22 cellular contexts compared by ENCODE assay signal in genomic region chr6:79669766-79670165, GRCh38. TPM values are rescaled to one million over a fixed set of nuclear protein-coding genes. Genes with fewer than 3 reads are reported as not detected.
DNase-seq lines count a peak whose midpoint lies in the region; ATAC-seq, FAIRE-seq and TF ChIP-seq lines count a peak whose summit lies in the region.
"Had no signal": no experiment of that assay in that cellular context is flagged by ENCODE, and none has a peak within 500 bp of the region (broad histone marks: within the 10 kb centered on the region; RNA-seq: fewer than 3 reads in every experiment).

No MANE protein-coding gene starts in this region.

- H3K9me3 Mint-ChIP-seq in Calu3 (ENCODE audit: low read depth, unreplicated experiment) = no peaks in the 10 kb centered on the region
- H3K9me3 Mint-ChIP-seq in naive thymus-derived CD8-positive, alpha-beta T cell = no peaks in the 10 kb centered on the region
- H3K9me3 Mint-ChIP-seq: CD14-positive monocyte had no signal

- H3K4me3 ChIP-seq in HepG2 (replicated peaks in 1 of 3; ENCODE audit: insufficient read depth in 1 of 3, low read depth in 2 of 3, low read length in 3 of 3) = no peak overlapping the region
- no peak overlapping the region for H3K4me3 ChIP-seq in transverse colon
- H3K4me3 ChIP-seq: A549, Peyer's patch, SJSA1 had no signal

- H3K4me3 Mint-ChIP-seq in Calu3 (ENCODE audit: low read depth, unreplicated experiment) = no peak overlapping the region
- peak overlapping the region in 4 of 10 donors; percentile 7 to 54 (median 46) for H3K4me3 Mint-ChIP-seq in naive thymus-derived CD8-positive, alpha-beta T cell
- H3K4me3 Mint-ChIP-seq: B cell, CD14-positive monocyte had no signal

- H3K79me2 ChIP-seq in HepG2 (ENCODE audit: insufficient read depth, low read length) = peaks cover 9% of the 10 kb centered on the region

- no TSS peak for BruUV-seq in Calu3 (replicated peaks; lab: Mats Ljungman, UMichigan)
- no TSS peak for BruUV-seq in HepG2 (replicated peaks; lab: Mats Ljungman, UMichigan)

- no peak overlapping the region for H2AFZ ChIP-seq in HepG2 (ENCODE audit: low read length)

- no peaks in the 10 kb centered on the region for H3K9me3 ChIP-seq in HepG2 (ENCODE audit: low read length)
- H3K9me3 ChIP-seq in transverse colon = no peaks in the 10 kb centered on the region
- H3K9me3 ChIP-seq: A549, Peyer's patch, SJSA1 had no signal

- H3K4me2 ChIP-seq in HepG2 (ENCODE audit: low read depth, low read length) = no peak overlapping the region
- H3K4me2 ChIP-seq: A549, KMS-11 had no signal

- TF ChIP-seq CTCF in Calu3 (IDR thresholded peaks at IDR 0.05; ENCODE audit: unreplicated experiment) = no peak
- no peak for TF ChIP-seq CTCF in HepG2 (CRISPR knock-in tag; IDR thresholded peaks at IDR 0.05)
- no peak for TF ChIP-seq CTCF in transverse colon (IDR thresholded peaks at IDR 0.05)

- 82% methylated on average over 1 of the region's 1 CpG for WGBS in HepG2 (ENCODE audit: low lambda C conversion rate)
- WGBS in transverse colon (ENCODE audit: low coverage in 1 of 2), 2 donors = 78 to 87% methylated on average over 1 of the region's 1 CpG

- FAIRE-seq in HepG2 (lab: Jason Lieb, UNC) = no peak
- FAIRE-seq: A549, HTR-8/SVneo had no signal

- TF ChIP-seq EP300 in HepG2 (IDR thresholded peaks at IDR 0.05; ENCODE audit: low read depth in 2 of 2, low read length in 2 of 2) = no peak
- TF ChIP-seq EP300 in HepG2 (CRISPR knock-in tag; IDR thresholded peaks at IDR 0.05; ENCODE audit: borderline replicate concordance) = no peak
- TF ChIP-seq EP300 in transverse colon (IDR thresholded peaks at IDR 0.05; ENCODE audit: low read depth) = no peak

- no peak for TF ChIP-seq RAD21 in HepG2 (CRISPR knock-in tag; IDR thresholded peaks at IDR 0.05)

- CTCF ChIA-PET in Calu3 (lab: Charles Lee) = no interaction called here
- CTCF ChIA-PET in HepG2 (lab: Yijun Ruan, JAX; ENCODE audit: low intra/inter-chr PET ratio, low total read pairs) = no interaction called here

- peaks cover 72% of the 10 kb centered on the region for H3K4me1 ChIP-seq in HepG2 (ENCODE audit: insufficient read depth, low read length)
- peaks cover 0 to 51% (median 24%) of the 10 kb centered on the region in 4 donors for H3K4me1 ChIP-seq in transverse colon
- H3K4me1 ChIP-seq: SJSA1 had no signal

- POLR2A ChIA-PET in HepG2 (lab: Yijun Ruan, JAX) = interaction anchor here (1.0 kb wide), 1 partner anchor 38 kb away, joined by 4 read pairs; the partner anchor contains the start of gene SH3BGRL2
- POLR2A ChIA-PET in naive thymus-derived CD8-positive, alpha-beta T cell (lab: Charles Lee) = interaction anchor here (2.1 kb wide), 1 partner anchor 22 kb away, joined by 9 read pairs; no protein-coding TSS in a partner anchor

- peaks cover 54% of the 10 kb centered on the region for H3K4me1 Mint-ChIP-seq in Calu3 (ENCODE audit: low read depth, unreplicated experiment)
- H3K4me1 Mint-ChIP-seq in naive thymus-derived CD8-positive, alpha-beta T cell = peaks cover 19 to 80% (median 62%) of the 10 kb centered on the region in 4 donors
- H3K4me1 Mint-ChIP-seq: CD14-positive monocyte had no signal

- DNase-seq in Calu3 (no peak), HepG2 (ENCODE audit: low spot score) (no peak), transverse colon (no peak), NCI-H2107 treated with DMSO at 0.1 percent for 48 hours (lab: John Stamatoyannopoulos, UW; ENCODE audit: unreplicated experiment) (no peak)
- DNase-seq in naive thymus-derived CD8-positive, alpha-beta T cell = no peak
- DNase-seq in stimulated activated naive CD4-positive, alpha-beta T cell treated with Interleukin-2 at 50 U/mL for 16 hours (lab: John Stamatoyannopoulos, UW) = no peak
- DNase-seq: DMS79, H7, IMR-90, NCI-H1105 treated with DMSO at 0.1 percent for 48 hours, NCI-H1694 treated with DMSO at 0.1 percent for 48 hours, NCI-H2081 treated with DMSO at 0.1 percent for 48 hours, NCI-H446, NCI-H526, Peyer's patch had no signal

- intact Hi-C loops in Calu3 (cut with micrococcal nuclease; ENCODE audit: unreplicated experiment) (loop anchor here (2.0 to 10.0 kb wide), 5 partner anchors 35 to 595 kb away; partner anchors contain the start of genes HMGN3, LCA5 and PHIP), HepG2 (cut with micrococcal nuclease; ENCODE audit: unreplicated experiment) (no loop called here), transverse colon (cut with DNase I; ENCODE audit: low total_unique reads) (no loop called here)

- H3K27ac Mint-ChIP-seq in Calu3 (ENCODE audit: unreplicated experiment) = peak overlapping the region; percentile 69
- H3K27ac Mint-ChIP-seq in naive thymus-derived CD8-positive, alpha-beta T cell = peak overlapping the region in 9 of 10 donors; percentile 12 to 80 (median 49)
- H3K27ac Mint-ChIP-seq: B cell, CD14-positive monocyte had no signal

- no peak overlapping the region for H3K9ac ChIP-seq in HepG2 (ENCODE audit: insufficient read depth, low read depth, low read length)
- H3K9ac ChIP-seq: KMS-11 had no signal

- H3K36me3 ChIP-seq in HepG2 (replicated peaks in 1 of 2; ENCODE audit: control insufficient read depth in 1 of 2, insufficient read depth in 2 of 2, low read length in 2 of 2) = peaks cover 0 to 13% of the 10 kb centered on the region in 2 experiments; a peak in 4 of 5 replicates
- H3K36me3 ChIP-seq in transverse colon = peaks cover 0 to 8% (median 0%) of the 10 kb centered on the region in 4 donors
- H3K36me3 ChIP-seq: Peyer's patch, SJSA1 had no signal

- H3K27ac ChIP-seq in HepG2 (ENCODE audit: extremely low read length, insufficient read depth, low read length) (no peak overlapping the region), transverse colon (peak overlapping the region; percentile 70 to 86 (median 84))
- H3K27ac ChIP-seq: A549, KMS-11, SJSA1 had no signal

- in situ Hi-C loops in HepG2 (cut with HindIII; ENCODE audit: extremely low pct_ligation_motif_present, low pct_unique_long_range_greater_than_20kb) = loop anchor here (5.0 kb wide), 1 partner anchor 97 kb away; no protein-coding TSS in a partner anchor
- in situ Hi-C loops in transverse colon (cut with MboI; ENCODE audit: low pct_ligation_motif_present in 1 of 4, low pct_unique_long_range_greater_than_20kb in 1 of 4, low sequenced_read_pairs in 3 of 4) = no loop called here

- H3K27me3 Mint-ChIP-seq in Calu3 (ENCODE audit: unreplicated experiment) = no peaks in the 10 kb centered on the region
- no peaks in the 10 kb centered on the region for H3K27me3 Mint-ChIP-seq in naive thymus-derived CD8-positive, alpha-beta T cell
- H3K27me3 Mint-ChIP-seq: B cell had no signal

- no peaks in the 10 kb centered on the region for H3K27me3 ChIP-seq in HepG2 (ENCODE audit: control insufficient read depth in 1 of 2, insufficient read depth in 2 of 2, low read length in 2 of 2)
- H3K27me3 ChIP-seq in transverse colon = no peaks in the 10 kb centered on the region
- H3K27me3 ChIP-seq: Peyer's patch, SJSA1 had no signal

- no peak for ATAC-seq in HepG2
- ATAC-seq in naive thymus-derived CD8-positive, alpha-beta T cell = no peak
- no peak for ATAC-seq in HG03432 (IDR thresholded peaks at IDR 0.05; ENCODE audit: unreplicated experiment)
- ATAC-seq: A549 had no signal

- H3K36me3 Mint-ChIP-seq in Calu3 (ENCODE audit: insufficient read depth, unreplicated experiment) = peaks cover 21% of the 10 kb centered on the region
- peaks cover 0 to 5% (median 4%) of the 10 kb centered on the region in 3 donors for H3K36me3 Mint-ChIP-seq in naive thymus-derived CD8-positive, alpha-beta T cell
- H3K36me3 Mint-ChIP-seq: CD14-positive monocyte had no signal

- no peaks in the 10 kb centered on the region for H4K20me1 ChIP-seq in HepG2 (ENCODE audit: insufficient read depth, low read length)

- TF ChIP-seq POLR2A in HepG2 (IDR thresholded peaks at IDR 0.05; ENCODE audit: insufficient read depth in 1 of 2, low read depth in 2 of 2, low read length in 2 of 2) = no peak
- TF ChIP-seq POLR2A in transverse colon (IDR thresholded peaks at IDR 0.05) = no peak

TF ChIP-seq in HepG2, 621 proteins besides CTCF, POLR2A, EP300 and RAD21:
- TF ChIP-seq KDM6A (CRISPR knock-in tag; IDR thresholded peaks at IDR 0.05; ENCODE audit: low read depth) = no peak
- TF ChIP-seq GABPA (IDR thresholded peaks at IDR 0.05; ENCODE audit: low read depth, low read length) = no peak
- TF ChIP-seq GABPA (CRISPR knock-in tag; IDR thresholded peaks at IDR 0.05; ENCODE audit: low read depth) = 0 out of 2 replicates have a peak, but pooled peaks have one; percentile 20

RNA-seq across cellular contexts. Expression of gene SH3BGRL2, which starts 38.6 kb away (rescaled TPM):
- total RNA-seq in Calu3 (2022) (44.3 and 46.1 TPM in 2 replicates), HepG2 (2016; rRNA removed; fragmentation: Illumina TruSeq; extraction: Trizol) (28.8 and 49.2 TPM in 2 replicates), transverse colon (100 to 1,000 TPM in 3 of 4 donors, 10 to 100 TPM in 1; 54.7 to 177 (median 128) TPM)
- 2.4 and 2.6 TPM in 2 replicates for total RNA-seq in HepG2 (2016; cell fraction: cytosol; rRNA removed; fragmentation: Illumina TruSeq; extraction: Trizol; ENCODE audit: low read depth)
- 28.8 and 50.1 TPM in 2 replicates for total RNA-seq in HepG2 (2016; cell fraction: insoluble cytoplasmic fraction; rRNA removed; fragmentation: Illumina TruSeq; extraction: Trizol)
- 18.7 and 20.1 TPM in 2 replicates for total RNA-seq in HepG2 (2016; cell fraction: membrane; rRNA removed; fragmentation: Illumina TruSeq; extraction: Trizol)
- 21.9 and 24.0 TPM in 2 replicates for total RNA-seq in HepG2 (2016; cell fraction: nucleus; rRNA removed; fragmentation: Illumina TruSeq; extraction: Trizol)
- 9.1 and 10.9 TPM in 2 replicates for polyA plus RNA-seq in HepG2 (2011; rRNA removed)
- polyA plus RNA-seq in HepG2 (2011; cell fraction: cytosol; rRNA removed) = 5.4 and 9.9 TPM in 2 replicates
- polyA plus RNA-seq in HepG2 (2011; cell fraction: nucleus; rRNA removed) = 3.0 and 3.8 TPM in 2 replicates
- polyA plus RNA-seq in HepG2 (2012) = 14.3 and 18.3 TPM in 2 replicates
- polyA plus RNA-seq in HepG2 (2016; cell fraction: cytosol; fragmentation: Illumina TruSeq; extraction: Trizol; ENCODE audit: low read depth) = 2.0 and 2.3 TPM in 2 replicates
- 41.2 and 44.0 TPM in 2 replicates for polyA plus RNA-seq in HepG2 (2016; cell fraction: insoluble cytoplasmic fraction; fragmentation: Illumina TruSeq; extraction: Trizol; ENCODE audit: low read depth)
- 9.8 and 9.9 TPM in 2 replicates for polyA plus RNA-seq in HepG2 (2016; cell fraction: membrane; fragmentation: Illumina TruSeq; extraction: Trizol; ENCODE audit: low read depth)
- polyA plus RNA-seq in HepG2 (2016; cell fraction: nucleus; fragmentation: Illumina TruSeq; extraction: Trizol; ENCODE audit: insufficient read depth, low read depth) = 22.0 and 22.3 TPM in 2 replicates
- polyA minus RNA-seq in HepG2 (2011; rRNA and poly(A)+ RNA removed; ENCODE audit: low replicate concordance) = 0.14 and 7.0 TPM in 2 replicates
- 13.6 and 16.5 TPM in 2 replicates for polyA minus RNA-seq in HepG2 (2011; cell fraction: cytosol; rRNA and poly(A)+ RNA removed)
- 16.2 and 18.3 TPM in 2 replicates for polyA minus RNA-seq in HepG2 (2011; cell fraction: nucleus; rRNA and poly(A)+ RNA removed)
- total RNA-seq in naive thymus-derived CD8-positive, alpha-beta T cell = 10 to 100 TPM; 21.3 to 23.4 TPM
- polyA plus RNA-seq in naive thymus-derived CD8-positive, alpha-beta T cell = 1 to 10 TPM; 1.3 to 3.7 (median 2.6) TPM
- total RNA-seq: B cell had no signal
